In the genomic region with DNA sequence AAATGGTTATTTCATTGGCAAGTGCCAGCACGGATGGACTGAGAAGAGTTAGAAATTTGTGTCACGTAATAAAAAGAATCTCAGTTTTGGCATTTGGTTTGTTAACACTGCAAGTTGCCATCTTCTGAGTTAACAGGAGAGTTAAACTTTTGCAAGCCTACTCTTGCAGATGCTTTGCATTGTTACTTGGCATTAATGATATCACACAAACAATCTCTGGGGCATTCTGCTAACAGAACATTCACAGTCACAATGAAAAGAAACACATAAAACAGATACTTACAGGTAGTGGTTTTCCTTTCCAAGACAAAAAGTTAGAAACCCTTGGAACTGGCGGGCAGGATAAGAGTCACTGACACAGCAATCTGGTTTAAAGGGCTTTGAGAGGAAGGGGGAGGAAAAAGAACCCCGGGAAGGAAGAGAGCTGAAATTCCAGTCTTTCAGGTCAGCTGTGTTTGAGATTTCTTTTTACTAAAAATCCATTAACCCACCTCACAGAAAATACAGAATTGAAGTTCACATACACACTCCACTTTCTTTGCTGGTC, we compare ENCODE assay signal across 14 cellular contexts. TPM values are rescaled to one million over a fixed set of nuclear protein-coding genes. Genes with fewer than 3 reads are reported as not detected.
DNase-seq lines count a peak whose midpoint lies in the region; ATAC-seq and TF ChIP-seq lines count a peak whose summit lies in the region.
"Had no signal": no experiment of that assay in that cellular context is flagged by ENCODE, and none has a peak within 500 bp of the region (broad histone marks: within the 10 kb centered on the region; RNA-seq: fewer than 3 reads in every experiment).

No MANE protein-coding gene starts in this region.

- no peaks in the 10 kb centered on the region for H3K9me3 ChIP-seq in ES-I3 (ENCODE audit: control insufficient read depth, insufficient read depth, low read length)
- no peaks in the 10 kb centered on the region for H3K9me3 ChIP-seq in adipocyte (ENCODE audit: control insufficient read depth, low read length)
- H3K9me3 ChIP-seq in hepatocyte (ENCODE audit: low read depth) = no peaks in the 10 kb centered on the region
- no peaks in the 10 kb centered on the region for H3K9me3 ChIP-seq in prostate gland
- H3K9me3 ChIP-seq: BLaER1 had no signal

- in situ Hi-C loops in G401 (cut with HindIII; ENCODE audit: low sequenced_read_pairs) = no loop called here

- H3K27me3 ChIP-seq in adipocyte (replicated peaks; ENCODE audit: control insufficient read depth, insufficient read depth, low read length) = no peaks in the 10 kb centered on the region
- no peaks in the 10 kb centered on the region for H3K27me3 ChIP-seq in hepatocyte
- H3K27me3 ChIP-seq in prostate gland (replicated peaks; ENCODE audit: insufficient read depth) = no peaks in the 10 kb centered on the region
- H3K27me3 ChIP-seq: BLaER1 had no signal

- peak overlapping the region; percentile 31 for H3K9ac ChIP-seq in ES-I3 (ENCODE audit: low read depth, low read length)
- peak overlapping the region; percentile 59 for H3K9ac ChIP-seq in adipocyte (ENCODE audit: low read length)
- H3K9ac ChIP-seq: BLaER1 had no signal

- H3K4me1 ChIP-seq in ES-I3 (ENCODE audit: insufficient read depth, low read length) (peaks cover 12% of the 10 kb centered on the region), adipocyte (ENCODE audit: control insufficient read depth, insufficient read depth, low read length) (peaks cover 22% of the 10 kb centered on the region), hepatocyte (ENCODE audit: insufficient read depth) (peaks cover 72% of the 10 kb centered on the region), prostate gland (replicated peaks) (no peaks in the 10 kb centered on the region)
- H3K4me1 ChIP-seq: BLaER1 had no signal

- H3K4me2 ChIP-seq in hepatocyte = peak overlapping the region; percentile 75
- H3K4me2 ChIP-seq: BLaER1 had no signal

- ATAC-seq in HG03095 (IDR thresholded peaks at IDR 0.05; ENCODE audit: unreplicated experiment) (no peak), HG03280 (IDR thresholded peaks at IDR 0.05; ENCODE audit: unreplicated experiment) (no peak)
- ATAC-seq: activated naive CD8-positive, alpha-beta T cell treated with anti-CD3 and anti-CD28 coated beads, Interleukin-2, amount 50 U/mL, for 24 hours; HCT116; T-helper 17 cell had no signal

- no peaks in the 10 kb centered on the region for H3K36me3 ChIP-seq in ES-I3 (ENCODE audit: insufficient read depth, low read length)
- H3K36me3 ChIP-seq in adipocyte (ENCODE audit: control insufficient read depth, insufficient read depth, low read length, severe bottlenecking) = no peaks in the 10 kb centered on the region
- no peaks in the 10 kb centered on the region for H3K36me3 ChIP-seq in hepatocyte (replicated peaks; ENCODE audit: insufficient read depth, low read depth)
- no peaks in the 10 kb centered on the region for H3K36me3 ChIP-seq in prostate gland
- H3K36me3 ChIP-seq: BLaER1 had no signal

- no peaks in the 10 kb centered on the region for H3K9me2 ChIP-seq in hepatocyte (replicated peaks; ENCODE audit: insufficient read depth)

- H4K20me1 ChIP-seq in hepatocyte (ENCODE audit: insufficient read depth, poor library complexity, severe bottlenecking) = no peaks in the 10 kb centered on the region
- H4K20me1 ChIP-seq: BLaER1 had no signal

- peaks cover 42% of the 10 kb centered on the region for H3K79me2 ChIP-seq in hepatocyte

- no peak for TF ChIP-seq POLR2A in prostate gland (IDR thresholded peaks at IDR 0.05)

- DNase-seq in adipocyte (ENCODE audit: low read depth) (no peak), hepatocyte (ENCODE audit: low spot score) (peak; percentile 30), prostate gland (ENCODE audit: low spot score) (peak; percentile 30), G401 (ENCODE audit: low spot score) (no peak), NAMALWA (ENCODE audit: low spot score) (no peak)
- DNase-seq: activated CD8-positive, alpha-beta memory T cell treated with anti-CD3 and anti-CD28 coated beads for 24 hours; activated naive CD8-positive, alpha-beta T cell treated with anti-CD3 and anti-CD28 coated beads, Interleukin-2, amount 50 U/mL, for 24 hours; NK-92 treated with Interleukin-12 subunit alpha and Interleukin-12 subunit beta, amount 100 ng/mL, for 24 hours; T-helper 17 cell had no signal

- TF ChIP-seq CTCF in hepatocyte (IDR thresholded peaks at IDR 0.05; ENCODE audit: poor library complexity) (no peak), prostate gland (IDR thresholded peaks at IDR 0.05) (no peak)

- H3K27ac ChIP-seq in hepatocyte = peak overlapping the region; percentile 81
- H3K27ac ChIP-seq in prostate gland = peak overlapping the region in 1 of 2 donors; percentile 56
- H3K27ac ChIP-seq: BLaER1 had no signal

- H3K4me3 ChIP-seq in adipocyte (ENCODE audit: low read length) (peak overlapping the region; percentile 75), hepatocyte (peak overlapping the region; percentile 14), prostate gland (peak overlapping the region; percentile 15 to 16)
- H3K4me3 ChIP-seq: BLaER1 had no signal

- WGBS in hepatocyte (ENCODE audit: low lambda C conversion rate, missing lambda C conversion rate) = 14% methylated on average over 4 of the region's 4 CpGs
- WGBS in prostate gland = 8% methylated on average over 4 of the region's 4 CpGs

- peak overlapping the region; percentile 49 for H2AFZ ChIP-seq in hepatocyte

- intact Hi-C loops in prostate gland (cut with DNase I) = no loop called here

RNA-seq across cellular contexts. Expression of a gene that starts 0.5 kb away (rescaled TPM):
- 27.7 and 36.1 TPM in 2 replicates for total RNA-seq in hepatocyte
- polyA plus RNA-seq in hepatocyte = 9.7 and 12.0 TPM in 2 replicates
- 1 to 10 TPM; 2.0 to 2.6 TPM for total RNA-seq in prostate gland
- total RNA-seq in G401 (2014; rRNA removed; shearing (Covaris generic)) = 0.07 and 0.37 TPM in 2 replicates
- total RNA-seq: T-helper 17 cell had no signal

Comparison
In these comparisons a context has a peak if more than half of its experiments do, and no peak if none do; other contexts are left out.
1. DNase-seq: peak in hepatocyte (single experiment) and prostate gland (single experiment); none in adipocyte (single experiment), G401 (single experiment) and NAMALWA (single experiment).
2. H3K4me3 ChIP-seq: peak in every context shown above with its lines; median percentile 75 in adipocyte; 16 in prostate gland; 14 in hepatocyte.